11 cellular contexts compared by ENCODE assay signal in genomic region chr2:239297142-239298125, GRCh38.
A peak's percentile ranks its signal among the peaks of the same experiment; 100 is the strongest.
DNase-seq lines count a peak whose midpoint lies in the region; ATAC-seq, FAIRE-seq and TF ChIP-seq lines count a peak whose summit lies in the region.
"Had no signal": no experiment of that assay in that cellular context is flagged by ENCODE, and none has a peak within 500 bp of the region (broad histone marks: within the 10 kb centered on the region; RNA-seq: fewer than 3 reads in every experiment).

No MANE protein-coding gene starts in this region.

- H3K4me3 Mint-ChIP-seq in stimulated activated naive CD8-positive, alpha-beta T cell treated with anti-CD3 and anti-CD28 coated beads, Interleukin-15, amount 100 ng/mL, for 72 hours: peak overlapping the region; percentile 77 to 86

- H3K9ac ChIP-seq in kidney (ENCODE audit: low read length in 2 of 2): no peak overlapping the region

- no peak for FAIRE-seq in kidney (lab: Jason Lieb, UNC)

- no peaks in the 10 kb centered on the region for H3K36me3 ChIP-seq in kidney (ENCODE audit: control insufficient read depth in 1 of 2, insufficient read depth in 2 of 2, low read length in 2 of 2)

- no peaks in the 10 kb centered on the region for H3K9me3 ChIP-seq in kidney (ENCODE audit: control insufficient read depth in 1 of 2, low read length in 2 of 2)

- H3K4me1 ChIP-seq in kidney (ENCODE audit: control insufficient read depth in 1 of 2, insufficient read depth in 1 of 2, low read depth in 1 of 2, low read length in 2 of 2): peaks cover 33 to 47% of the 10 kb centered on the region in 2 donors

- peaks cover 21% of the 10 kb centered on the region for H3K27me3 Mint-ChIP-seq in stimulated activated naive CD8-positive, alpha-beta T cell treated with anti-CD3 and anti-CD28 coated beads, Interleukin-15, amount 100 ng/mL, for 72 hours

- H3K4me1 Mint-ChIP-seq in stimulated activated naive CD8-positive, alpha-beta T cell treated with anti-CD3 and anti-CD28 coated beads, Interleukin-15, amount 100 ng/mL, for 72 hours: peaks cover 85% of the 10 kb centered on the region

- no peaks in the 10 kb centered on the region for H3K9me3 Mint-ChIP-seq in activated naive CD4-positive, alpha-beta T cell treated with anti-CD3 and anti-CD28 coated beads, Interleukin-2, amount 50 U/mL, for 72 hours
- H3K9me3 Mint-ChIP-seq in stimulated activated naive CD8-positive, alpha-beta T cell treated with anti-CD3 and anti-CD28 coated beads, Interleukin-15, amount 100 ng/mL, for 72 hours: no peaks in the 10 kb centered on the region

- H3K4me3 ChIP-seq in kidney (ENCODE audit: low read length in 2 of 2): no peak overlapping the region

- H3K27ac Mint-ChIP-seq in activated naive CD4-positive, alpha-beta T cell treated with anti-CD3 and anti-CD28 coated beads, Interleukin-2, amount 50 U/mL, for 72 hours: peak overlapping the region; percentile 45 to 84
- peak overlapping the region; percentile 77 to 93 for H3K27ac Mint-ChIP-seq in stimulated activated naive CD8-positive, alpha-beta T cell treated with anti-CD3 and anti-CD28 coated beads, Interleukin-15, amount 100 ng/mL, for 72 hours

- no peak for TF ChIP-seq CTCF in kidney (IDR thresholded peaks at IDR 0.05; ENCODE audit: borderline replicate concordance, extremely low read depth, insufficient read depth)

- DNase-seq in activated CD4-positive, CD25-positive, alpha-beta regulatory T cell treated with anti-CD3 and anti-CD28 coated beads, Interleukin-2, amount 50 U/mL, for 72 hours: peak; percentile 29
- no peak for DNase-seq in activated naive CD4-positive, alpha-beta T cell treated with anti-CD3 and anti-CD28 coated beads, Interleukin-2, amount 50 U/mL, for 72 hours (ENCODE audit: low spot score in 2 of 2)
- DNase-seq in kidney (peak; percentile 49), cerebellum (ENCODE audit: low spot score) (no peak), NCI-H1930 (lab: John Stamatoyannopoulos, UW) (no peak)
- DNase-seq in stimulated activated naive CD8-positive, alpha-beta T cell treated with anti-CD3 and anti-CD28 coated beads, Interleukin-15, amount 100 ng/mL, for 72 hours: no peak
- DNase-seq: GOT3, NCI-H69, SW 1271 had no signal

- ATAC-seq in activated CD4-positive, CD25-positive, alpha-beta regulatory T cell treated with anti-CD3 and anti-CD28 coated beads, Interleukin-2, amount 50 U/mL, for 24 hours: no peak
- ATAC-seq in activated naive CD4-positive, alpha-beta T cell treated with anti-CD3 and anti-CD28 coated beads, Interleukin-2, amount 50 U/mL, for 72 hours: no peak
- ATAC-seq in stimulated activated naive CD8-positive, alpha-beta T cell treated with anti-CD3 and anti-CD28 coated beads, Interleukin-15, amount 100 ng/mL, for 72 hours: no peak
- ATAC-seq in GM19467 (IDR thresholded peaks at IDR 0.05; ENCODE audit: unreplicated experiment): no peak

- H3K36me3 Mint-ChIP-seq in activated naive CD4-positive, alpha-beta T cell treated with anti-CD3 and anti-CD28 coated beads, Interleukin-2, amount 50 U/mL, for 72 hours: peaks cover 0 to 7% of the 10 kb centered on the region in 2 donors

- no peak overlapping the region for H3K27ac ChIP-seq in kidney (ENCODE audit: low read depth in 2 of 2, low read length in 2 of 2)

- intact Hi-C loops in kidney (cut with DNase I): no loop called here

Comparison
In these comparisons a context has a peak if more than half of its experiments do, and no peak if none do; other contexts are left out.
1. DNase-seq: peak in activated CD4-positive, CD25-positive, alpha-beta regulatory T cell treated with anti-CD3 and anti-CD28 coated beads, Interleukin-2, amount 50 U/mL, for 72 hours (single experiment) and kidney (single experiment); none in activated naive CD4-positive, alpha-beta T cell treated with anti-CD3 and anti-CD28 coated beads, Interleukin-2, amount 50 U/mL, for 72 hours (0 of 2), stimulated activated naive CD8-positive, alpha-beta T cell treated with anti-CD3 and anti-CD28 coated beads, Interleukin-15, amount 100 ng/mL, for 72 hours (0 of 2), cerebellum (single experiment) and NCI-H1930 (0 of 2).